ENCODE assay signal across 25 cellular contexts in genomic region chr22:26847816-26848215, GRCh38.
"Had no signal": no experiment of that assay in that cellular context is flagged by ENCODE, and none has a peak within 500 bp of the region (broad histone marks: within the 10 kb centered on the region; RNA-seq: fewer than 3 reads in every experiment).

No MANE protein-coding gene starts in this region.

- H3K9me3 Mint-ChIP-seq: activated CD4-positive, alpha-beta memory T cell treated with anti-CD3 and anti-CD28 coated beads for 36 hours; activated CD4-positive, alpha-beta T cell treated with anti-CD3 and anti-CD28 coated beads, Interleukin-2, amount 10 ng/mL, durations not matched to agents 24 days and 14 days; activated T-cell treated with anti-CD3 and anti-CD28 coated beads, Interleukin-2, amount 50 U/mL, for 4 hours; activated T-helper 17 cell treated with anti-CD3 and anti-CD28 coated beads, Interleukin-2, amount 50 U/mL, for 72 hours; T-cell; T-helper 1 cell treated with Interleukin-12 subunit alpha and Interleukin-12 subunit beta and Interleukin-4 antibody, amounts not matched to agents 30 μg/mL and 1 μg/mL, for 36 hours; WTC11 had no signal

- DNase-seq: activated CD4-positive, alpha-beta memory T cell treated with anti-CD3 and anti-CD28 coated beads for 36 hours; activated CD4-positive, alpha-beta T cell treated with anti-CD3 and anti-CD28 coated beads, Interleukin-2, amount 10 ng/mL, durations not matched to agents 24 days and 14 days; activated CD8-positive, alpha-beta T cell treated with anti-CD3 and anti-CD28 coated beads, Interleukin-2, amount 10 ng/mL, durations not matched to agents 7 days and 5 days; activated effector memory CD4-positive, alpha-beta T cell treated with Interleukin-2 at 50 U/mL for 16 hours; activated gamma-delta T cell treated with Interleukin-2 at 50 U/mL for 16 hours; activated naive CD4-positive, alpha-beta T cell treated with anti-CD3 and anti-CD28 coated beads, Interleukin-2, amount 50 U/mL, for 16 hours; activated naive CD4-positive, alpha-beta T cell treated with Interleukin-2 at 50 U/mL for 16 hours; activated T-cell treated with anti-CD3 and anti-CD28 coated beads, Interleukin-2, amount 50 U/mL, for 4 hours; amniotic stem cell; anterior cingulate cortex; body of pancreas; caudate nucleus; effector memory CD4-positive, alpha-beta T cell; erythroblast; SW 1271; T-cell; T-helper 9 cell had no signal

- H3K27me3 Mint-ChIP-seq: activated CD4-positive, alpha-beta memory T cell treated with anti-CD3 and anti-CD28 coated beads for 36 hours; activated CD4-positive, alpha-beta T cell treated with anti-CD3 and anti-CD28 coated beads, Interleukin-2, amount 10 ng/mL, durations not matched to agents 24 days and 14 days; activated naive CD8-positive, alpha-beta T cell; activated T-helper 17 cell treated with anti-CD3 and anti-CD28 coated beads, Interleukin-2, amount 50 U/mL, for 72 hours; T-cell had no signal

- H3K4me3 Mint-ChIP-seq: activated CD4-positive, alpha-beta memory T cell treated with anti-CD3 and anti-CD28 coated beads for 36 hours; activated CD4-positive, alpha-beta T cell treated with anti-CD3 and anti-CD28 coated beads, Interleukin-2, amount 10 ng/mL, durations not matched to agents 24 days and 14 days; activated CD8-positive, alpha-beta T cell treated with anti-CD3 and anti-CD28 coated beads, Interleukin-2, amount 10 ng/mL, durations not matched to agents 7 days and 5 days; activated naive CD8-positive, alpha-beta T cell; activated T-cell treated with anti-CD3 and anti-CD28 coated beads, Interleukin-2, amount 50 U/mL, for 4 hours; activated T-helper 17 cell treated with anti-CD3 and anti-CD28 coated beads, Interleukin-2, amount 50 U/mL, for 72 hours; T-cell; T-helper 1 cell treated with Interleukin-12 subunit alpha and Interleukin-12 subunit beta and Interleukin-4 antibody, amounts not matched to agents 30 μg/mL and 1 μg/mL, for 36 hours; WTC11 had no signal

- H3K27ac ChIP-seq: body of pancreas, VCaP had no signal

- H3K4me1 Mint-ChIP-seq: T-cell had no signal

- H3K27me3 ChIP-seq: body of pancreas had no signal

- H3K4me3 ChIP-seq: body of pancreas had no signal

- ATAC-seq: activated CD8-positive, alpha-beta T cell treated with anti-CD3 and anti-CD28 coated beads, Interleukin-2, amount 10 ng/mL, durations not matched to agents 7 days and 5 days; activated T-cell treated with anti-CD3 and anti-CD28 coated beads, Interleukin-2, amount 50 U/mL, for 4 hours; activated T-helper 17 cell treated with anti-CD3 and anti-CD28 coated beads, Interleukin-2, amount 50 U/mL, for 72 hours; body of pancreas; T-cell; WTC11 had no signal

- FAIRE-seq: colon, frontal cortex, TTC549 had no signal

- H3K9me3 ChIP-seq: body of pancreas had no signal

- H3K36me3 Mint-ChIP-seq: WTC11 had no signal

- H3K27ac Mint-ChIP-seq: activated CD4-positive, alpha-beta memory T cell treated with anti-CD3 and anti-CD28 coated beads for 36 hours; activated CD4-positive, alpha-beta T cell treated with anti-CD3 and anti-CD28 coated beads, Interleukin-2, amount 10 ng/mL, durations not matched to agents 24 days and 14 days; activated CD8-positive, alpha-beta T cell treated with anti-CD3 and anti-CD28 coated beads, Interleukin-2, amount 10 ng/mL, durations not matched to agents 7 days and 5 days; activated naive CD8-positive, alpha-beta T cell; activated T-helper 17 cell treated with anti-CD3 and anti-CD28 coated beads, Interleukin-2, amount 50 U/mL, for 72 hours; T-cell; T-helper 1 cell treated with Interleukin-12 subunit alpha and Interleukin-12 subunit beta and Interleukin-4 antibody, amounts not matched to agents 30 μg/mL and 1 μg/mL, for 36 hours; WTC11 had no signal
